In genomic region chr2:25424426-25425028, GRCh38 we compare ENCODE assay signal across 22 cellular contexts.
DNase-seq lines count a peak whose midpoint lies in the region; ATAC-seq, FAIRE-seq and TF ChIP-seq lines count a peak whose summit lies in the region.
"Had no signal": no experiment of that assay in that cellular context is flagged by ENCODE, and none has a peak within 500 bp of the region (broad histone marks: within the 10 kb centered on the region; RNA-seq: fewer than 3 reads in every experiment).

No MANE protein-coding gene starts in this region.

- H3K4me2 ChIP-seq in OCI-LY3 (ENCODE audit: low read length), result peak overlapping the region; percentile 74
- H3K4me2 ChIP-seq: PC-9 had no signal

- H3K79me2 ChIP-seq in OCI-LY3 (ENCODE audit: low read length), result no peaks in the 10 kb centered on the region

- peak overlapping the region; percentile 14 for H3K27ac Mint-ChIP-seq in stimulated activated effector memory CD8-positive, alpha-beta T cell treated with anti-CD3 and anti-CD28 coated beads, Interleukin-12 subunit alpha, Interleukin-12 subunit beta, amount 100 ng/mL, for 72 hours
- H3K27ac Mint-ChIP-seq: T-cell had no signal

- POLR2A ChIA-PET in GM10248 (lab: Yijun Ruan, JAX), result no interaction called here

- FAIRE-seq in GM12891 (lab: Jason Lieb, UNC), result peak; percentile 77
- FAIRE-seq: D721Med had no signal

- H3K27me3 ChIP-seq in OCI-LY3 (ENCODE audit: low read depth, low read length), result no peaks in the 10 kb centered on the region

- H3K9me3 ChIP-seq in OCI-LY3 (ENCODE audit: insufficient read depth, low read length), result no peaks in the 10 kb centered on the region

- peak; percentile 31 for ATAC-seq in stimulated activated effector memory CD8-positive, alpha-beta T cell treated with anti-CD3 and anti-CD28 coated beads, Interleukin-12 subunit alpha, Interleukin-12 subunit beta, amount 100 ng/mL, for 72 hours
- ATAC-seq: SK-N-SH treated with all-trans-retinoic acid at 6 μM for 48 hours, T-cell had no signal

- TF ChIP-seq CTCF in GM10248 (IDR thresholded peaks at IDR 0.05; ENCODE audit: control extremely low read depth, extremely low read depth, low read depth, missing control alignments) (no peak), OCI-LY3 (IDR thresholded peaks at IDR 0.05; ENCODE audit: low read depth, low read length) (no peak)

- peak overlapping the region; percentile 94 for H3K27ac ChIP-seq in OCI-LY3 (ENCODE audit: low read length)
- H3K27ac ChIP-seq: GM23248, PC-9, RWPE1 had no signal

- peak overlapping the region; percentile 38 for H3K4me3 ChIP-seq in OCI-LY3 (ENCODE audit: low read length)
- H3K4me3 ChIP-seq: GM23248, PC-9 had no signal

- no peaks in the 10 kb centered on the region for H4K20me1 ChIP-seq in OCI-LY3 (ENCODE audit: insufficient read depth, low read length)

- H3K4me1 ChIP-seq in OCI-LY3 (ENCODE audit: low read length), result peaks cover 62% of the 10 kb centered on the region

- peaks cover 12% of the 10 kb centered on the region for H3K36me3 Mint-ChIP-seq in stimulated activated effector memory CD8-positive, alpha-beta T cell treated with anti-CD3 and anti-CD28 coated beads, Interleukin-12 subunit alpha, Interleukin-12 subunit beta, amount 100 ng/mL, for 72 hours

- H3K9ac ChIP-seq in OCI-LY3 (ENCODE audit: low read length), result peak overlapping the region; percentile 64
- H3K9ac ChIP-seq: GM23248 had no signal

- H3K36me3 ChIP-seq in OCI-LY3 (replicated peaks; ENCODE audit: low read depth, low read length), result peaks cover 4% of the 10 kb centered on the region

- H2AFZ ChIP-seq in OCI-LY3 (ENCODE audit: low read depth, low read length), result no peak overlapping the region
- H2AFZ ChIP-seq: GM23248, PC-9 had no signal

- TF ChIP-seq POLR2A in GM12891 (IDR thresholded peaks at IDR 0.05; ENCODE audit: low read depth, low read length), result no peak

- CTCF ChIA-PET in GM10248 (lab: Yijun Ruan, JAX), result interaction anchor here (1.0 to 4.3 kb wide), 4 partner anchors 12 to 62 kb away, joined by 5 to 26 read pairs (median 8); no protein-coding TSS in a partner anchor

- H3K9me3 Mint-ChIP-seq in stimulated activated effector memory CD8-positive, alpha-beta T cell treated with anti-CD3 and anti-CD28 coated beads, Interleukin-12 subunit alpha, Interleukin-12 subunit beta, amount 100 ng/mL, for 72 hours, result no peaks in the 10 kb centered on the region
- H3K9me3 Mint-ChIP-seq: T-cell had no signal

- DNase-seq in GM10248 (ENCODE audit: extremely low spot score) (peak; percentile 34), GM12891 (ENCODE audit: insufficient read length, low spot score) (no peak), NCI-H2029 treated with DMSO at 0.1 percent for 48 hours (lab: John Stamatoyannopoulos, UW) (no peak), DMS153 treated with DMSO at 0.1 percent for 48 hours (lab: John Stamatoyannopoulos, UW; ENCODE audit: unreplicated experiment) (no peak), OCI-M1 (lab: John Stamatoyannopoulos, UW) (no peak)
- DNase-seq in stimulated activated effector memory CD8-positive, alpha-beta T cell treated with anti-CD3 and anti-CD28 coated beads, Interleukin-12 subunit alpha, Interleukin-12 subunit beta, amount 100 ng/mL, for 72 hours (ENCODE audit: low spot score in 2 of 2), result no peak
- DNase-seq: C1 segment of cervical spinal cord, DMS79, GM23248, HCEC 1CT, NCI-H1105, NCI-H1694 treated with DMSO at 0.1 percent for 48 hours, NCI-H2107, NCI-H510A treated with DMSO at 0.1 percent for 48 hours, NCI-H82, PC-9, SIG-M5, T-cell had no signal

- H3K4me3 Mint-ChIP-seq in stimulated activated effector memory CD8-positive, alpha-beta T cell treated with anti-CD3 and anti-CD28 coated beads, Interleukin-12 subunit alpha, Interleukin-12 subunit beta, amount 100 ng/mL, for 72 hours, result no peak overlapping the region
- H3K4me3 Mint-ChIP-seq: T-cell had no signal

- H3K4me1 Mint-ChIP-seq in stimulated activated effector memory CD8-positive, alpha-beta T cell treated with anti-CD3 and anti-CD28 coated beads, Interleukin-12 subunit alpha, Interleukin-12 subunit beta, amount 100 ng/mL, for 72 hours, result peaks cover 7% of the 10 kb centered on the region

TF ChIP-seq in GM12891, 5 proteins besides CTCF, POLR2A, EP300 and RAD21:
- TF ChIP-seq SPI1 (IDR thresholded peaks at IDR 0.05; ENCODE audit: low read depth, low read length) (no peak), POLR2AphosphoS5 (IDR thresholded peaks at IDR 0.05; ENCODE audit: low read depth, low read length) (no peak), PAX5 (IDR thresholded peaks at IDR 0.05; ENCODE audit: insufficient read depth, low read length, severe bottlenecking) (no peak), POU2F2 (IDR thresholded peaks at IDR 0.05; ENCODE audit: low read depth, low read length) (no peak; the same call in 1 of the 2 replicates), TAF1 (IDR thresholded peaks at IDR 0.05; ENCODE audit: low read depth, low read length) (no peak)
TF ChIP-seq in GM12891: peak in this region for 0.
